In the genomic region with DNA sequence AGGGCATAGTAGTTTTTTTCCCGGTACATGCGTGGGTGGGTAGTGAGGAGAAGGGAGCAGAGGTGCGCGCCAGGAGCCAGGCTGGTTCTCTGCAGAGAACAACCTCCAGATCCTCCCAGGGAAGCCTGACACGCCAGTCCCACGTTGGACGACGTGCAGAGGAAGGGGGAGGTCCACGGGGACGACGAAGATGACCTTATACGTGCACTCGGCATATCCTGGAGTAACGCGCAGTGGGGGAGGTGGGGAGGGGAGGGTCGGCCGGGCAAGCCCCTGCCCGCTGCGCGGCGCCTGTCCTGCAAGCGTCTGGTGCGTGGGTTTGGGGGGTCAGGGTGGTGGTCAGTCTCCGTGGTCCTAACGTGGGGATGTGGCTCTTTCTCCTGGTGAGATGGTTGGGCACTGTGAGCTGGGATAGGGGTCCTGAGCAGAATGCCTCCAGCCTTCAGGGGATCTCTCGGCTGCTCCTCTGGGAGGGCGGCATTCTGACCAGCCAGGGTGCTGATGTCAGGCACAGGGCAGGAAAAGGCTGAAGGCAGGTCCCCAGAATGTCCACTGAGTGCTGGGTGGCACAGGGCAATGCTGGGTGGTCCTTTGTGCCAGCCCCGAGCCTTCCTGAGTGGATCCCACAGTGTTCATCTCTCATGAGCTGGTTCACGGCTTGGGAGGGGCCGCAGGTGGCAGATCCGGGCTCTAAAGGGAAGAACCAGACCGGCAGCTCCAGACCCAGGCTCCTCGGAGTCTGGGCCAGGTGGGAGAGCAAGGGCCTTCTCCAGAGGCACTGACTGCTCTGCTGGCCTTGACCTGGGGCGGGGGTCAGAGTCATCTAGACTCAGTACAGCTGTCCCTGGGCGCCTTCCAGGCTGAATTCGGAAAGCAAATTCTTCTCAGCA, we compare ENCODE assay signal across 23 cellular contexts. TPM values are rescaled to one million over a fixed set of nuclear protein-coding genes. Genes with fewer than 3 reads are reported as not detected.
DNase-seq lines count a peak whose midpoint lies in the region; ATAC-seq and TF ChIP-seq lines count a peak whose summit lies in the region.
"Had no signal": no experiment of that assay in that cellular context is flagged by ENCODE, and none has a peak within 500 bp of the region (broad histone marks: within the 10 kb centered on the region; RNA-seq: fewer than 3 reads in every experiment).

No MANE protein-coding gene starts in this region.

- peak; percentile 46 for DNase-seq in natural killer cell treated with Interleukin-12 subunit alpha and Interleukin-12 subunit beta and Interleukin-15 and Interleukin-18, amount 100 ng/mL, for 72 hours (ENCODE audit: low spot score)
- DNase-seq in natural killer cell (no peak), endodermal cell (peak; percentile 40), omental fat pad (ENCODE audit: low spot score) (peak; percentile 11), brain microvascular endothelial cell (no peak)
- no peak for DNase-seq in CD8-positive, alpha-beta T cell
- DNase-seq: activated CD4-positive, CD25-positive, alpha-beta regulatory T cell; anterior cingulate cortex; hypothalamus; NCI-H526 treated with DMSO at 0.1 percent for 48 hours; SIG-M5; stimulated activated CD4-positive, alpha-beta T cell treated with anti-CD3 and anti-CD28 coated beads, Interleukin-2, amount 100 ng/mL, for 24 hours had no signal

- H3K27ac Mint-ChIP-seq in natural killer cell treated with Interleukin-12 subunit alpha and Interleukin-12 subunit beta and Interleukin-15 and Interleukin-18, amount 100 ng/mL, for 72 hours: no peak overlapping the region
- no peak overlapping the region for H3K27ac Mint-ChIP-seq in natural killer cell
- no peak overlapping the region for H3K27ac Mint-ChIP-seq in endodermal cell
- H3K27ac Mint-ChIP-seq in CD8-positive, alpha-beta T cell: no peak overlapping the region
- H3K27ac Mint-ChIP-seq: activated T-helper 2 cell treated with anti-CD3 and anti-CD28 coated beads, Interferon-gamma antibody, Interleukin-2, Interleukin-4, amounts not matched to agents 10 μg/mL and 5 μg/mL and 100 μg/mL, durations not matched to agents 14 hours and 24 hours and 36 hours; stimulated activated naive CD8-positive, alpha-beta T cell treated with anti-CD3 and anti-CD28 coated beads, Interleukin-15, Interleukin-2, amounts not matched to agents 100 ng/mL and 50 ng/mL, for 24 hours had no signal

- CTCF ChIA-PET in CD8-positive, alpha-beta T cell (lab: Charles Lee): interaction anchor here (1.4 kb wide), 1 partner anchor 46 kb away, joined by 3 read pairs; no protein-coding TSS in a partner anchor

- 92 to 98% methylated on average over 8 to 36 of the region's 36 CpGs for WGBS in endodermal cell (ENCODE audit: insufficient coverage in 1 of 2, insufficient read length in 1 of 2), 2 experiments

- H3K9ac ChIP-seq in endodermal cell (ENCODE audit: extremely low read depth, low read length, poor library complexity, severe bottlenecking): no peak overlapping the region

- in situ Hi-C loops in brain microvascular endothelial cell (cut with HindIII; ENCODE audit: low pct_ligation_motif_present, low sequenced_read_pairs): no loop called here

- H3K27me3 ChIP-seq in endodermal cell (ENCODE audit: control insufficient read depth, insufficient read depth, low read length, poor library complexity, severe bottlenecking) (no peaks in the 10 kb centered on the region), brain microvascular endothelial cell (replicated peaks) (no peaks in the 10 kb centered on the region)
- H3K27me3 ChIP-seq in CD8-positive, alpha-beta T cell (ENCODE audit: insufficient read depth, low read length): no peaks in the 10 kb centered on the region
- H3K27me3 ChIP-seq: neutrophil, uterus had no signal

- H3K36me3 Mint-ChIP-seq in natural killer cell treated with Interleukin-12 subunit alpha and Interleukin-12 subunit beta and Interleukin-15 and Interleukin-18, amount 100 ng/mL, for 72 hours: no peaks in the 10 kb centered on the region
- no peaks in the 10 kb centered on the region for H3K36me3 Mint-ChIP-seq in natural killer cell
- H3K36me3 Mint-ChIP-seq in endodermal cell (ENCODE audit: low read depth): no peaks in the 10 kb centered on the region
- H3K36me3 Mint-ChIP-seq in CD8-positive, alpha-beta T cell: peaks cover 1% of the 10 kb centered on the region

- POLR2A ChIA-PET in CD8-positive, alpha-beta T cell (lab: Charles Lee): no interaction called here

- no peaks in the 10 kb centered on the region for H3K9me3 ChIP-seq in endodermal cell (ENCODE audit: control insufficient read depth, low read length)
- no peaks in the 10 kb centered on the region for H3K9me3 ChIP-seq in CD8-positive, alpha-beta T cell (ENCODE audit: low read length)
- H3K9me3 ChIP-seq: neutrophil, uterus had no signal

- no peaks in the 10 kb centered on the region for H3K4me1 ChIP-seq in endodermal cell (ENCODE audit: control insufficient read depth, insufficient read depth, low read length)
- no peaks in the 10 kb centered on the region for H3K4me1 ChIP-seq in CD8-positive, alpha-beta T cell (ENCODE audit: insufficient read depth, low read length)
- H3K4me1 ChIP-seq: uterus had no signal

- H3K4me3 ChIP-seq in endodermal cell (ENCODE audit: low read length) (no peak overlapping the region), brain microvascular endothelial cell (ENCODE audit: low read depth, low read length) (no peak overlapping the region)
- H3K4me3 ChIP-seq in CD8-positive, alpha-beta T cell (ENCODE audit: low read depth, low read length): no peak overlapping the region
- H3K4me3 ChIP-seq: uterus had no signal

- H3K4me1 Mint-ChIP-seq in natural killer cell treated with Interleukin-12 subunit alpha and Interleukin-12 subunit beta and Interleukin-15 and Interleukin-18, amount 100 ng/mL, for 72 hours (ENCODE audit: low read depth in 2 of 2): peaks cover 0 to 10% of the 10 kb centered on the region in 2 donors
- H3K4me1 Mint-ChIP-seq in natural killer cell (peaks cover 6 to 7% of the 10 kb centered on the region in 2 donors), endodermal cell (no peaks in the 10 kb centered on the region)
- H3K4me1 Mint-ChIP-seq in CD8-positive, alpha-beta T cell (ENCODE audit: low read depth): peaks cover 3% of the 10 kb centered on the region

- H3K27ac ChIP-seq in endodermal cell (ENCODE audit: low read depth, low read length) (no peak overlapping the region), brain microvascular endothelial cell (no peak overlapping the region)
- H3K27ac ChIP-seq in CD8-positive, alpha-beta T cell (ENCODE audit: low read depth, low read length): no peak overlapping the region
- H3K27ac ChIP-seq: neutrophil, uterus had no signal

- no peak for ATAC-seq in natural killer cell treated with Interleukin-12 subunit alpha and Interleukin-12 subunit beta and Interleukin-15 and Interleukin-18, amount 100 ng/mL, for 72 hours
- no peak for ATAC-seq in natural killer cell
- no peak for ATAC-seq in omental fat pad (ENCODE audit: low FRiP score)
- no peak for ATAC-seq in CD8-positive, alpha-beta T cell
- ATAC-seq in GM21381 (IDR thresholded peaks at IDR 0.05; ENCODE audit: unreplicated experiment): no peak
- no peak for ATAC-seq in HG02623 (IDR thresholded peaks at IDR 0.05; ENCODE audit: unreplicated experiment)
- ATAC-seq: left colon had no signal

- no peaks in the 10 kb centered on the region for H3K36me3 ChIP-seq in endodermal cell (ENCODE audit: control insufficient read depth, insufficient read depth, low read length)
- no peaks in the 10 kb centered on the region for H3K36me3 ChIP-seq in CD8-positive, alpha-beta T cell (ENCODE audit: insufficient read depth, low read length)
- H3K36me3 ChIP-seq in brain microvascular endothelial cell (replicated peaks): no peaks in the 10 kb centered on the region
- H3K36me3 ChIP-seq: neutrophil, uterus had no signal

- intact Hi-C loops in natural killer cell (cut with micrococcal nuclease): no loop called here
- intact Hi-C loops in CD8-positive, alpha-beta T cell (cut with DNase I, micrococcal nuclease): loop anchor here in 1 of 2 experiments (10.0 kb wide), 1 partner anchor 113 kb away; no protein-coding TSS in a partner anchor

- H3K4me3 Mint-ChIP-seq in natural killer cell treated with Interleukin-12 subunit alpha and Interleukin-12 subunit beta and Interleukin-15 and Interleukin-18, amount 100 ng/mL, for 72 hours: no peak overlapping the region
- H3K4me3 Mint-ChIP-seq in natural killer cell: no peak overlapping the region
- no peak overlapping the region for H3K4me3 Mint-ChIP-seq in endodermal cell
- H3K4me3 Mint-ChIP-seq in CD8-positive, alpha-beta T cell: no peak overlapping the region
- H3K4me3 Mint-ChIP-seq: stimulated activated naive CD8-positive, alpha-beta T cell treated with anti-CD3 and anti-CD28 coated beads, Interleukin-15, Interleukin-2, amounts not matched to agents 100 ng/mL and 50 ng/mL, for 24 hours had no signal

- no peak for TF ChIP-seq CTCF in natural killer cell (IDR thresholded peaks at IDR 0.05)
- TF ChIP-seq CTCF in endodermal cell (conservative IDR thresholded peaks at IDR 0.05): no peak
- no peak for TF ChIP-seq CTCF in omental fat pad (IDR thresholded peaks at IDR 0.05)
- TF ChIP-seq CTCF in CD8-positive, alpha-beta T cell (IDR thresholded peaks at IDR 0.05): no peak
- TF ChIP-seq CTCF in brain microvascular endothelial cell (IDR thresholded peaks at IDR 0.05; ENCODE audit: low read depth, low read length, missing control alignments): no peak

- peaks cover 0 to 13% of the 10 kb centered on the region in 2 donors for H3K27me3 Mint-ChIP-seq in natural killer cell treated with Interleukin-12 subunit alpha and Interleukin-12 subunit beta and Interleukin-15 and Interleukin-18, amount 100 ng/mL, for 72 hours
- peaks cover 0 to 5% of the 10 kb centered on the region in 2 donors for H3K27me3 Mint-ChIP-seq in natural killer cell (ENCODE audit: low read depth in 2 of 2)
- peaks cover 7% of the 10 kb centered on the region for H3K27me3 Mint-ChIP-seq in endodermal cell (ENCODE audit: insufficient read depth)
- H3K27me3 Mint-ChIP-seq in CD8-positive, alpha-beta T cell (ENCODE audit: low read depth): peaks cover 2% of the 10 kb centered on the region
- H3K27me3 Mint-ChIP-seq: stimulated activated naive CD8-positive, alpha-beta T cell treated with anti-CD3 and anti-CD28 coated beads, Interleukin-15, Interleukin-2, amounts not matched to agents 100 ng/mL and 50 ng/mL, for 24 hours had no signal

- H3K9me3 Mint-ChIP-seq in natural killer cell treated with Interleukin-12 subunit alpha and Interleukin-12 subunit beta and Interleukin-15 and Interleukin-18, amount 100 ng/mL, for 72 hours: no peaks in the 10 kb centered on the region
- H3K9me3 Mint-ChIP-seq in natural killer cell: no peaks in the 10 kb centered on the region
- no peaks in the 10 kb centered on the region for H3K9me3 Mint-ChIP-seq in endodermal cell
- H3K9me3 Mint-ChIP-seq in CD8-positive, alpha-beta T cell: no peaks in the 10 kb centered on the region
- H3K9me3 Mint-ChIP-seq: activated T-helper 2 cell treated with anti-CD3 and anti-CD28 coated beads, Interferon-gamma antibody, Interleukin-2, Interleukin-4, amounts not matched to agents 10 μg/mL and 5 μg/mL and 100 μg/mL, durations not matched to agents 14 hours and 24 hours and 36 hours; stimulated activated naive CD8-positive, alpha-beta T cell treated with anti-CD3 and anti-CD28 coated beads, Interleukin-15, Interleukin-2, amounts not matched to agents 100 ng/mL and 50 ng/mL, for 24 hours had no signal

RNA-seq across cellular contexts. Expression of gene SCGB3A1, which starts 10.5 kb away (rescaled TPM):
- total RNA-seq in natural killer cell treated with Interleukin-12 subunit alpha and Interleukin-12 subunit beta and Interleukin-15 and Interleukin-18, amount 100 ng/mL, for 72 hours: not detected
- total RNA-seq in natural killer cell (not detected), endodermal cell (under 1 TPM in 1 of 2 donors, not detected in 1; 0.57 TPM), omental fat pad (not detected)
- not detected for polyA plus RNA-seq in endodermal cell (2013, experiment 1 of 2)
- polyA plus RNA-seq in endodermal cell (2013, experiment 2 of 2): not detected
- not detected for total RNA-seq in CD8-positive, alpha-beta T cell
- total RNA-seq: activated T-helper 2 cell treated with anti-CD3 and anti-CD28 coated beads, Interferon-gamma antibody, Interleukin-2, Interleukin-4, amounts not matched to agents 10 μg/mL and 5 μg/mL and 100 μg/mL, durations not matched to agents 14 hours and 24 hours and 36 hours; cerebellum; HT1080; left colon; mononuclear cell; T-helper 2 cell treated with Interferon-gamma antibody and Interleukin-4, amounts not matched to agents 100 ng/mL and 5 ng/mL, for 36 hours had no signal

RNA-seq across cellular contexts. Expression of gene FLT4, which starts 47.6 kb away (rescaled TPM):
- total RNA-seq in natural killer cell treated with Interleukin-12 subunit alpha and Interleukin-12 subunit beta and Interleukin-15 and Interleukin-18, amount 100 ng/mL, for 72 hours: under 1 TPM; 0.26 to 0.47 TPM
- under 1 TPM; 0.68 to 0.92 (median 0.78) TPM for total RNA-seq in natural killer cell
- total RNA-seq in endodermal cell: 1 to 10 TPM; 6.9 to 7.9 TPM
- 5.0 TPM for polyA plus RNA-seq in endodermal cell (2013, experiment 1 of 2)
- 5.1 TPM for polyA plus RNA-seq in endodermal cell (2013, experiment 2 of 2)
- 10 to 100 TPM in 2 of 4 donors, 1 to 10 TPM in 2; 8.9 to 50.6 (median 15.4) TPM for total RNA-seq in omental fat pad
- 10 to 100 TPM; 11.1 to 13.3 TPM for total RNA-seq in CD8-positive, alpha-beta T cell

Comparison
In these comparisons a context has a peak if more than half of its experiments do, and no peak if none do; other contexts are left out.
1. DNase-seq: peak in natural killer cell treated with Interleukin-12 subunit alpha and Interleukin-12 subunit beta and Interleukin-15 and Interleukin-18, amount 100 ng/mL, for 72 hours (single experiment), endodermal cell (single experiment) and omental fat pad (single experiment); none in natural killer cell (single experiment), CD8-positive, alpha-beta T cell (0 of 7) and brain microvascular endothelial cell (single experiment).
2. RNA of gene FLT4, which starts 47.6 kb away (total RNA-seq): 8.9 to 50.6 TPM in omental fat pad, 11.1 to 13.3 TPM in CD8-positive, alpha-beta T cell and 6.9 to 7.9 TPM in endodermal cell; 0.68 to 0.92 TPM in natural killer cell and 0.26 to 0.47 TPM in natural killer cell treated with Interleukin-12 subunit alpha and Interleukin-12 subunit beta and Interleukin-15 and Interleukin-18, amount 100 ng/mL, for 72 hours; every median in the first group is over 4 times any median in the second.